ENCODE assay signal across 6 cellular contexts in the genomic region with DNA sequence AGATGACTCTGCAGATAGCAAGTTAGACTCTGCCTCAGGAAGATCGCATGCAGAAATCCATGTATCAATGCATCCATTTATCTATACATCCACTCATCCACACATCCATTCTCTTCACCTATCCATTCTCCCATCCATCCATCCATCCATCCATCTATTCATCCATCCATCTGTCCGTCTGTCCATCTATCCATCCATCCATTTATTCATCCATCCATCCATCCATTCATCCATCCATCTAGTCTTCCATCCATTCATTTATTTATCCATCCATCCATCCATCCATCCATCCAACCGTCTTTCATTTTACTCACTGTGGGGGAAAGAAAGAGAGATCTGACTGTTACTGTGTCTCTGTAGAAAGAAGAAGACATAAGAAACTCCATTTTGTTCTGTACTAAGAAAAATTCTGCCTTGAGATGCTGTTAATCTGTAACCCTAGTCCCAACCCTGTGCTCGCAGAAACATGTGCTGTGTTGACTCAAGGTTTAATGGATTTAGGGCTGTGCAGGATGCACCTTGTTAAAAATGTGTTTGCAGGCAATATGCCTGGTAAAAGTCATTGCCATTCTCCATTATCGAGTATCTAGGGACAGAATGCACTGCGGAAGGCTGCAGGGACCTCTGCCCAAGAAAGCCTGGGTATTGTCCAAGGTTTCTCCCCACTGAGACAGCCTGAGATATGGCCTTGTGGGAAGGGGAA. TPM values are rescaled to one million over a fixed set of nuclear protein-coding genes. Genes with fewer than 3 reads are reported as not detected.
"Had no signal": no experiment of that assay in that cellular context is flagged by ENCODE, and none has a peak within 500 bp of the region (broad histone marks: within the 10 kb centered on the region; RNA-seq: fewer than 3 reads in every experiment).

No MANE protein-coding gene starts in this region.

RNA-seq across cellular contexts. Expression of a gene that starts 5.7 kb away (rescaled TPM):
- total RNA-seq: foreskin keratinocyte had no signal
- polyA plus RNA-seq: foreskin keratinocyte had no signal

RNA-seq across cellular contexts. Expression of a gene that starts 38.0 kb away (rescaled TPM):
- total RNA-seq: activated naive CD4-positive, alpha-beta T cell treated with anti-CD3 and anti-CD28 coated beads, Interleukin-2, amount 50 U/mL, for 72 hours; foreskin keratinocyte; sciatic nerve; thoracic aorta; urinary bladder had no signal
- polyA plus RNA-seq: ovary, urinary bladder had no signal
